Comparison of ENCODE assay signal across 1 cellular context in genomic region chr12:38385492-38385864, GRCh38.
TF ChIP-seq lines count a peak whose summit lies in the region.

No MANE protein-coding gene starts in this region.

TF ChIP-seq in A549, 52 proteins besides CTCF, POLR2A, EP300 and RAD21:
- TF ChIP-seq HDAC2 (IDR thresholded peaks at IDR 0.05), result no peak
- no peak for TF ChIP-seq HOXB5 (CRISPR knock-in tag; IDR thresholded peaks at IDR 0.05)
- no peak for TF ChIP-seq GATA3 (IDR thresholded peaks at IDR 0.05; ENCODE audit: borderline replicate concordance)
- no peak for TF ChIP-seq ELK1 (IDR thresholded peaks at IDR 0.05; ENCODE audit: low read depth, low read length)
- no peak for TF ChIP-seq FOXS1 (CRISPR knock-in tag; IDR thresholded peaks at IDR 0.05)
- no peak for TF ChIP-seq KDM5A (IDR thresholded peaks at IDR 0.05)
- TF ChIP-seq ATOH8 (CRISPR knock-in tag; IDR thresholded peaks at IDR 0.05; ENCODE audit: low read depth), result no peak
- TF ChIP-seq BHLHE40 (IDR thresholded peaks at IDR 0.05; ENCODE audit: low read depth, low read length), result no peak
- TF ChIP-seq BCL3 (IDR thresholded peaks at IDR 0.05), result no peak
- TF ChIP-seq MAFK (IDR thresholded peaks at IDR 0.05; ENCODE audit: partially characterized antibody), result no peak
- no peak for TF ChIP-seq JUNB (IDR thresholded peaks at IDR 0.05)
